9 cellular contexts compared by ENCODE assay signal in the genomic region with DNA sequence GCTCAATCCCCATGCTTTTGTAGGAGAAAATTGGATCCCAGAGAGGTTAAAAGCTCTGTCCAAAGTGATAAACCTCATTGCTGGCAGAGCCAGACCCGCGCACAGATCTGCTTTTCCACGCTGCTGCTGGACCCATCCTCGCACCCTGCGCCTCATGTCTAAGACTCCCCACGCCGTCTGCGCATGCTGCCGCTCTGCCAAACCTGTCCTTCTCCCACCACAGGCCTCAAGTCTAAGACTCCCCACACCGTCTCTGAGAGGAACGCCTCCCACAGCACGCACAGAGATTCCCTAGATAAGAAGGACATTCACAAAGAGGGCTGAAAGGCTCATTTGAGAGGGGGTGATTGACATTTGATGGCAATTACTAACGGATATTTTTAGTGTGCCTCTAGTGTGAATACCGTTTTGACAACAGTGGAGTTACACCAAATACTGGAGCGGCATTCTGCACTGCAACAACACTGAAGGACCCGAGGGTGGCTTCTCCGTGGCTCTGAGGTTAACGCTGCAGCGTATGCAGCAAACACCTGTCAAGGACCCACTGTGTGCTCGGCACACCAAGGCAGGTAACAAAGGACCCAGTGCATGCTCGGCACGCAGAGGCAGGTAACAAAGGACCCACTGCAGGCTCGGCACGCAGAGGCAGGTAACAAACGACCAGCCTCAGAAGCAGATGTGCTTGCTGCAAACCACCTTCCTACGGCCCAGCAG.
DNase-seq lines count a peak whose midpoint lies in the region; ATAC-seq and TF ChIP-seq lines count a peak whose summit lies in the region.
"Had no signal": no experiment of that assay in that cellular context is flagged by ENCODE, and none has a peak within 500 bp of the region (broad histone marks: within the 10 kb centered on the region; RNA-seq: fewer than 3 reads in every experiment).

No MANE protein-coding gene starts in this region.

- TF ChIP-seq CTCF in activated B cell treated with CpG ODN at 0.5 μM for 24 hours (IDR thresholded peaks at IDR 0.05) (no peak), left ventricle myocardium inferior (IDR thresholded peaks at IDR 0.05; ENCODE audit: borderline replicate concordance) (no peak)

- peak; percentile 5 for ATAC-seq in GM21576 (IDR thresholded peaks at IDR 0.05; ENCODE audit: unreplicated experiment)
- ATAC-seq in activated B cell treated with CpG ODN at 0.5 μM for 24 hours (ENCODE audit: low read depth), result no peak
- ATAC-seq in GM21360 (IDR thresholded peaks at IDR 0.05; ENCODE audit: unreplicated experiment), result no peak

- H3K36me3 Mint-ChIP-seq in activated B cell treated with CpG ODN at 0.5 μM for 24 hours (ENCODE audit: low read depth), result peaks cover 7% of the 10 kb centered on the region

- no peaks in the 10 kb centered on the region for H3K9me3 ChIP-seq in left ventricle myocardium inferior (replicated peaks)
- H3K9me3 ChIP-seq in skeletal muscle satellite cell (replicated peaks; ENCODE audit: low read length), result peaks cover 2% of the 10 kb centered on the region

- POLR2A ChIA-PET in activated B cell treated with CpG ODN at 0.5 μM for 24 hours (lab: Charles Lee), result no interaction called here

- H3K27me3 Mint-ChIP-seq in activated B cell treated with CpG ODN at 0.5 μM for 24 hours, result no peaks in the 10 kb centered on the region

- H3K36me3 ChIP-seq in left ventricle myocardium inferior (no peaks in the 10 kb centered on the region), skeletal muscle satellite cell (ENCODE audit: insufficient read depth, low read length) (no peaks in the 10 kb centered on the region)
- H3K36me3 ChIP-seq: HAP-1 had no signal

- H3K27me3 ChIP-seq in left ventricle myocardium inferior (ENCODE audit: low read depth) (peaks cover 38% of the 10 kb centered on the region), skeletal muscle satellite cell (ENCODE audit: control insufficient read depth, insufficient read depth, low read length) (no peaks in the 10 kb centered on the region)

- no peak for DNase-seq in activated B cell treated with CpG ODN at 0.5 μM for 24 hours
- DNase-seq in left ventricle myocardium inferior, result no peak
- DNase-seq in DMS53 treated with DMSO at 0.1 percent for 48 hours (lab: John Stamatoyannopoulos, UW; ENCODE audit: unreplicated experiment), result no peak
- DNase-seq in NAMALWA (ENCODE audit: low spot score), result no peak
- no peak for DNase-seq in activated CD4-positive, CD25-positive, alpha-beta regulatory T cell treated with anti-CD3 and anti-CD28 coated beads, Interleukin-2, amount 50 U/mL, for 72 hours

- CTCF ChIA-PET in activated B cell treated with CpG ODN at 0.5 μM for 24 hours (lab: Charles Lee), result no interaction called here

- peak overlapping the region; percentile 77 for H3K27ac Mint-ChIP-seq in activated B cell treated with CpG ODN at 0.5 μM for 24 hours

- intact Hi-C loops in activated B cell treated with CpG ODN at 0.5 μM for 24 hours (cut with micrococcal nuclease), result no loop called here
- intact Hi-C loops in left ventricle myocardium inferior (cut with micrococcal nuclease), result no loop called here

- peak overlapping the region; percentile 90 for H3K4me3 Mint-ChIP-seq in activated B cell treated with CpG ODN at 0.5 μM for 24 hours

- H3K4me3 ChIP-seq in left ventricle myocardium inferior (peak overlapping the region; percentile 71), skeletal muscle satellite cell (ENCODE audit: low read length) (peak overlapping the region; percentile 71)
- H3K4me3 ChIP-seq: HAP-1 had no signal

- H3K9ac ChIP-seq in skeletal muscle satellite cell (ENCODE audit: low read depth, low read length), result peak overlapping the region; percentile 41

- peak overlapping the region; percentile 82 for H3K4me2 ChIP-seq in skeletal muscle satellite cell (ENCODE audit: low read length)

- H3K4me1 ChIP-seq in left ventricle myocardium inferior (peaks cover 23% of the 10 kb centered on the region), skeletal muscle satellite cell (ENCODE audit: control insufficient read depth, insufficient read depth, low read length) (no peaks in the 10 kb centered on the region)
- H3K4me1 ChIP-seq: HAP-1 had no signal

- peaks cover 30% of the 10 kb centered on the region for H3K4me1 Mint-ChIP-seq in activated B cell treated with CpG ODN at 0.5 μM for 24 hours

- peak overlapping the region; percentile 63 for H3K27ac ChIP-seq in left ventricle myocardium inferior (replicated peaks)

- no peaks in the 10 kb centered on the region for H3K9me3 Mint-ChIP-seq in activated B cell treated with CpG ODN at 0.5 μM for 24 hours
